Comparison of ENCODE assay signal across 8 cellular contexts in the genomic region with DNA sequence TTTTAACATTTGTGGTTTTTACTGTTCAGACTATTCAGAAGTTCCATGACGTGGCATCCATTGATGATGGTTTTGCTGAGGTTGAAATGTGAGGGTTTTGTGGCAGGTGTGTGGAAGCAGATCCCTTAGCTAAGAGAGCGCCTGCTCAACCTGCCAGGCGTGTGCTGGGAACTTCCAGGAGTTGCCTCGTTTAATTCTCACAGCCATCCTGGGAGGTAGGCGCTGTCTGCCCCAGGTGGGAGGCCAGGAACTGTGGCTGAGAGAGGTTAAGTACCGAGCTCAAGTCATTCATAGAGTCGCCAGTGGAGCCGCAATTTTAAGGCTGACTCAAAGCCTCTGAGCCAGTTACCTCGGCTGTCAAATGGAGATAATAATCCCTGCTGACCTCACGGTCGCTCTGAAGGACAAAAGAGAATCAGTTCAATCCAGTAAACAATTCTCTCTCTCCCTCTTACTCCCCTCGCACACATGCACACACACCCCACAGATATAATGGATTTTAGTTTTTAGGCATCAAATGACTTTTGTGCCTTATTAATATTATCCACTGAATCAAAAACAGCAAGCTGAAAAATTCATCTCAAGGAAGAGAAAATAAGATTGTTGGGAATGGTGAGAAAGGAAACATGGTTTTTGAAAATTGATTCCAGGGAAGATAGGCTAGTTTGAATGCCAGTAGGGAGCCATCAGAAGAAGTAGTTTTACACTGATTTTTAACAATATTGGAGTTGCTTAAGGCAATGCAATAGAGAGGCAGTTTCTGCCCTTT.
DNase-seq lines count a peak whose midpoint lies in the region; ATAC-seq and TF ChIP-seq lines count a peak whose summit lies in the region.

No MANE protein-coding gene starts in this region.

- TF ChIP-seq CTCF in foreskin keratinocyte (conservative IDR thresholded peaks at IDR 0.05) = no peak
- TF ChIP-seq CTCF in upper lobe of right lung (IDR thresholded peaks at IDR 0.05) = no peak

- peak; percentile 74 for DNase-seq in Jurkat, Clone E6-1 (ENCODE audit: low read depth, low spot score)
- DNase-seq in activated T-cell treated with anti-CD3 and anti-CD28 coated beads, Interleukin-2, amount 50 U/mL, for 48 hours = peak; percentile 85 to 86
- no peak for DNase-seq in foreskin keratinocyte
- peak; percentile 53 for DNase-seq in stimulated activated CD4-positive, alpha-beta T cell treated with anti-CD3 and anti-CD28 coated beads, Interleukin-12 subunit alpha, Interleukin-12 subunit beta, amount 100 ng/mL, for 4 hours
- DNase-seq in upper lobe of right lung = no peak
- DNase-seq in Kasumi-1 (lab: John Stamatoyannopoulos, UW) = no peak
- DNase-seq in D341Med (ENCODE audit: low spot score) = no peak

- H3K4me1 ChIP-seq in foreskin keratinocyte (peaks cover 29% of the 10 kb centered on the region), upper lobe of right lung (peaks cover 12% of the 10 kb centered on the region)

- H3K27me3 ChIP-seq in foreskin keratinocyte (no peaks in the 10 kb centered on the region), upper lobe of right lung (no peaks in the 10 kb centered on the region)

- peaks cover 19% of the 10 kb centered on the region for H3K36me3 ChIP-seq in upper lobe of right lung

- ATAC-seq in GM18520 (IDR thresholded peaks at IDR 0.05; ENCODE audit: unreplicated experiment) (peak; percentile 15), foreskin keratinocyte (no peak), upper lobe of right lung (no peak)

- H3K4me3 ChIP-seq in Jurkat, Clone E6-1 (ENCODE audit: low read length) = no peak overlapping the region
- no peak overlapping the region for H3K4me3 ChIP-seq in upper lobe of right lung

- H3K9me3 ChIP-seq in upper lobe of right lung = no peaks in the 10 kb centered on the region

- intact Hi-C loops in upper lobe of right lung (cut with DNase I) = no loop called here

- H3K27ac ChIP-seq in foreskin keratinocyte = peak overlapping the region; percentile 100
- H3K27ac ChIP-seq in upper lobe of right lung = no peak overlapping the region

Comparison
In these comparisons a context has a peak if more than half of its experiments do, and no peak if none do; other contexts are left out.
1. DNase-seq: peak in Jurkat, Clone E6-1 (single experiment), activated T-cell treated with anti-CD3 and anti-CD28 coated beads, Interleukin-2, amount 50 U/mL, for 48 hours (2 of 2) and stimulated activated CD4-positive, alpha-beta T cell treated with anti-CD3 and anti-CD28 coated beads, Interleukin-12 subunit alpha, Interleukin-12 subunit beta, amount 100 ng/mL, for 4 hours (single experiment); none in foreskin keratinocyte (0 of 2), upper lobe of right lung (single experiment), Kasumi-1 (0 of 2) and D341Med (single experiment).